17 cellular contexts compared by ENCODE assay signal in genomic region chr5:97141539-97141938, GRCh38. TPM values are rescaled to one million over a fixed set of nuclear protein-coding genes. Genes with fewer than 3 reads are reported as not detected.
"Had no signal": no experiment of that assay in that cellular context is flagged by ENCODE, and none has a peak within 500 bp of the region (broad histone marks: within the 10 kb centered on the region; RNA-seq: fewer than 3 reads in every experiment).

No MANE protein-coding gene starts in this region.

- H2AFZ ChIP-seq: parathyroid adenoma had no signal

- H3K4me3 ChIP-seq: gastrocnemius medialis, left ventricle myocardium inferior had no signal

- ATAC-seq: gastrocnemius medialis; stimulated activated effector memory CD8-positive, alpha-beta T cell treated with anti-CD3 and anti-CD28 coated beads, Interleukin-12 subunit alpha, Interleukin-12 subunit beta, amount 100 ng/mL, for 72 hours; T-helper 17 cell had no signal

- H3K27me3 ChIP-seq: brain microvascular endothelial cell, gastrocnemius medialis, neutrophil had no signal

- H3K79me2 ChIP-seq: parathyroid adenoma had no signal

- H3K27ac ChIP-seq: brain microvascular endothelial cell, gastrocnemius medialis, left ventricle myocardium inferior, neutrophil, parathyroid adenoma had no signal

- H3K27ac Mint-ChIP-seq: activated CD4-positive, alpha-beta T cell treated with anti-CD3 and anti-CD28 coated beads, Interleukin-2, amount 10 ng/mL, durations not matched to agents 7 days and 5 days; activated naive CD8-positive, alpha-beta T cell treated with anti-CD3 and anti-CD28 coated beads, Interleukin-2, amount 10 ng/mL, durations not matched to agents 7 days and 5 days; activated T-helper 1 cell treated with anti-CD3 and anti-CD28 coated beads, Interleukin-12 subunit alpha, Interleukin-12 subunit beta, Interleukin-2, Interleukin-4 antibody, amounts not matched to agents 30 ng/mL and 10 ng/mL and 1 ng/mL, durations not matched to agents 14 hours and 24 hours and 36 hours; memory B cell; stimulated activated effector memory CD8-positive, alpha-beta T cell treated with anti-CD3 and anti-CD28 coated beads, Interleukin-12 subunit alpha, Interleukin-12 subunit beta, amount 100 ng/mL, for 72 hours; T-helper 17 cell had no signal

- H3K4me1 Mint-ChIP-seq: memory B cell; stimulated activated effector memory CD8-positive, alpha-beta T cell treated with anti-CD3 and anti-CD28 coated beads, Interleukin-12 subunit alpha, Interleukin-12 subunit beta, amount 100 ng/mL, for 72 hours; T-helper 17 cell had no signal

- H3K4me3 Mint-ChIP-seq: activated CD4-positive, alpha-beta T cell treated with anti-CD3 and anti-CD28 coated beads, Interleukin-2, amount 10 ng/mL, durations not matched to agents 7 days and 5 days; activated naive CD8-positive, alpha-beta T cell treated with anti-CD3 and anti-CD28 coated beads, Interleukin-2, amount 10 ng/mL, durations not matched to agents 7 days and 5 days; activated T-helper 1 cell treated with anti-CD3 and anti-CD28 coated beads, Interleukin-12 subunit alpha, Interleukin-12 subunit beta, Interleukin-2, Interleukin-4 antibody, amounts not matched to agents 30 ng/mL and 10 ng/mL and 1 ng/mL, durations not matched to agents 14 hours and 24 hours and 36 hours; memory B cell; stimulated activated effector memory CD8-positive, alpha-beta T cell treated with anti-CD3 and anti-CD28 coated beads, Interleukin-12 subunit alpha, Interleukin-12 subunit beta, amount 100 ng/mL, for 72 hours; T-helper 17 cell had no signal

- H3K27me3 Mint-ChIP-seq: memory B cell had no signal

- H3K9me3 ChIP-seq: gastrocnemius medialis, left ventricle myocardium inferior, neutrophil had no signal

- H3K4me1 ChIP-seq: gastrocnemius medialis, parathyroid adenoma had no signal

- DNase-seq: activated CD4-positive, alpha-beta T cell treated with anti-CD3 and anti-CD28 coated beads, Interleukin-2, amount 10 ng/mL, durations not matched to agents 7 days and 5 days; activated CD8-positive, alpha-beta memory T cell treated with anti-CD3 and anti-CD28 coated beads for 24 hours; activated naive CD4-positive, alpha-beta T cell; activated naive CD8-positive, alpha-beta T cell treated with anti-CD3 and anti-CD28 coated beads, Interleukin-2, amount 10 ng/mL, durations not matched to agents 7 days and 5 days; brain microvascular endothelial cell; cortex of kidney; gastrocnemius medialis; left ventricle myocardium inferior; stimulated activated CD4-positive, alpha-beta T cell treated with anti-CD3 and anti-CD28 coated beads, Interleukin-12 subunit alpha, Interleukin-12 subunit beta, amount 100 ng/mL, for 4 hours; stimulated activated CD4-positive, alpha-beta T cell treated with anti-CD3 and anti-CD28 coated beads, Interleukin-2, amount 100 ng/mL, for 24 hours; T-helper 17 cell had no signal

- H3K36me3 ChIP-seq: brain microvascular endothelial cell, gastrocnemius medialis, left ventricle myocardium inferior, neutrophil had no signal

- H3K9me3 Mint-ChIP-seq: activated CD4-positive, alpha-beta T cell treated with anti-CD3 and anti-CD28 coated beads, Interleukin-2, amount 10 ng/mL, durations not matched to agents 7 days and 5 days; activated naive CD8-positive, alpha-beta T cell treated with anti-CD3 and anti-CD28 coated beads, Interleukin-2, amount 10 ng/mL, durations not matched to agents 7 days and 5 days; activated T-helper 1 cell treated with anti-CD3 and anti-CD28 coated beads, Interleukin-12 subunit alpha, Interleukin-12 subunit beta, Interleukin-2, Interleukin-4 antibody, amounts not matched to agents 30 ng/mL and 10 ng/mL and 1 ng/mL, durations not matched to agents 14 hours and 24 hours and 36 hours; memory B cell; stimulated activated effector memory CD8-positive, alpha-beta T cell treated with anti-CD3 and anti-CD28 coated beads, Interleukin-12 subunit alpha, Interleukin-12 subunit beta, amount 100 ng/mL, for 72 hours had no signal

- H3K9ac ChIP-seq: parathyroid adenoma had no signal

- H3K36me3 Mint-ChIP-seq: activated naive CD8-positive, alpha-beta T cell treated with anti-CD3 and anti-CD28 coated beads, Interleukin-2, amount 10 ng/mL, durations not matched to agents 7 days and 5 days; memory B cell; stimulated activated effector memory CD8-positive, alpha-beta T cell treated with anti-CD3 and anti-CD28 coated beads, Interleukin-12 subunit alpha, Interleukin-12 subunit beta, amount 100 ng/mL, for 72 hours had no signal

RNA-seq across cellular contexts. Expression of gene LIX1, which starts 0.9 kb away (rescaled TPM):
- total RNA-seq: activated CD4-positive, alpha-beta T cell treated with anti-CD3 and anti-CD28 coated beads, Interleukin-2, amount 10 ng/mL, durations not matched to agents 7 days and 5 days; activated naive CD8-positive, alpha-beta T cell treated with anti-CD3 and anti-CD28 coated beads, Interleukin-2, amount 10 ng/mL, durations not matched to agents 7 days and 5 days; activated T-helper 1 cell treated with anti-CD3 and anti-CD28 coated beads, Interleukin-12 subunit alpha, Interleukin-12 subunit beta, Interleukin-2, Interleukin-4 antibody, amounts not matched to agents 30 ng/mL and 10 ng/mL and 1 ng/mL, durations not matched to agents 14 hours and 24 hours and 36 hours; gastrocnemius medialis; kidney epithelial cell; left ventricle myocardium inferior; T-helper 17 cell had no signal
